Comparison of ENCODE assay signal across 11 cellular contexts in the genomic region with DNA sequence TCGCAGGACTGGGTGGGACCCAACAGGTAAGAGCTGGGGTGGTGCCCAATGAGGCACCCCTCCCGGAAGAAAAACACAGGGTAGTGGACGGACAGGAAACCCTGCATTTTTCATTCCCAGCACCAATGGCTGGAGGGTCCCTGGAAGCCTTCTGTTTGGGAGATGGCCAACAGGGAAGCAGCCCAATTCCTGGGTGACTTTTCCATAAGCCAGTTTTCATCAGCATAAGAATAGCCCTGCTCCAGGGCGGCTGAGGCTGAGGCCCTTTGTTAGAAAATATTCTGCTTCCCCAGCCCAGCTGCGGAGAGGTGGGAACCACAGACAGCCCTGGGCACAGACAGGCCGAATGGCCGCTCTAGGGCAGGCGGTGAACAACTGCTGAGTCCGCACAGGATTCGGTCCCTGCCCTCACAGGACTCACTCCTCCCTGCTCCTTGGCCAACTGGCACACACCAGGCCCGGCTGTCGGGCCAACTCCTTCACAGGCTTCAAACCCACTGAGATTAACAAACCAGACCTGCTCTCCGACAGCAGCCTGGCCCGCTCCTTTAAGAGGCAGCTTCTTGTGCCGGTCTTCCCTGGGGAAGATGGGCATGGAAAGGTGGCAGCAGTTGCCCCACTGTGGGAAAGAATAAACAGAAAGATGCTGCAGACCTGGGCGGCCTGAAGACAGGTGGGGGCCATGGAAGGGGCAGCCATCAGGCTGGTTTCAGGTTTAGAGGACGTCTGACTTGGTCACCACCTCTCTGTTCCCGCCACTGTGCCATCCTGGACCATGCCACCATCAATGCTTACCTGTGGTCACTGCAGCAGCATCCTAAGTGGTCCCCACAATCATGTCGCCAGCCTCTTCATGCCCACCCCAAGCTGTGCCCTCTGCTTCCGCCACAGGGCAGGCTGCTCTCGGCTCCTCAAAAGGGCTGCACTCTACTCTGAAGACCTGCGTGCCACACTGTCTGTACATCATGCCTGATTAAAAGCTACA. TPM values are rescaled to one million over a fixed set of nuclear protein-coding genes. Genes with fewer than 3 reads are reported as not detected.
A peak's percentile ranks its signal among the peaks of the same experiment; 100 is the strongest.
DNase-seq lines count a peak whose midpoint lies in the region; ATAC-seq and TF ChIP-seq lines count a peak whose summit lies in the region.
"Had no signal": no experiment of that assay in that cellular context is flagged by ENCODE, and none has a peak within 500 bp of the region (broad histone marks: within the 10 kb centered on the region; RNA-seq: fewer than 3 reads in every experiment).

No MANE protein-coding gene starts in this region.

- no peak for TF ChIP-seq CTCF in GM13977 (IDR thresholded peaks at IDR 0.05; ENCODE audit: extremely low read depth, insufficient read depth, missing control alignments)
- no peak for TF ChIP-seq CTCF in WTC11 (IDR thresholded peaks at IDR 0.05)
- TF ChIP-seq CTCF in parathyroid adenoma (IDR thresholded peaks at IDR 0.05), result no peak

- POLR2A ChIA-PET in WTC11 (lab: Charles Lee), result interaction anchor here (0.9 kb wide), 1 partner anchor 137 kb away, joined by 3 read pairs; no protein-coding TSS in a partner anchor

- peak overlapping the region; percentile 4 for H2AFZ ChIP-seq in parathyroid adenoma

- H3K4me3 ChIP-seq in iPS-15b (ENCODE audit: low read depth, low read length) (no peak overlapping the region), parathyroid adenoma (ENCODE audit: low read depth, low read length) (no peak overlapping the region)
- H3K4me3 ChIP-seq: gastroesophageal sphincter had no signal

- peak overlapping the region; percentile 80 for H3K27ac Mint-ChIP-seq in WTC11

- no peaks in the 10 kb centered on the region for H3K36me3 ChIP-seq in iPS-15b (ENCODE audit: control insufficient read depth, insufficient read depth, low read length)
- H3K36me3 ChIP-seq in parathyroid adenoma (ENCODE audit: control insufficient read depth, insufficient read depth, low read length), result no peaks in the 10 kb centered on the region

- H3K79me2 ChIP-seq in parathyroid adenoma, result peaks cover 5% of the 10 kb centered on the region

- peak; percentile 9 for DNase-seq in GM13977 (ENCODE audit: low spot score)
- DNase-seq in WTC11 (ENCODE audit: low spot score), result peak; percentile 59
- DNase-seq in NCI-H226, result no peak
- no peak for DNase-seq in epidermal melanocyte (ENCODE audit: insufficient read length, low spot score)
- DNase-seq in stimulated activated CD4-positive, alpha-beta T cell treated with anti-CD3 and anti-CD28 coated beads, Interleukin-2, amount 100 ng/mL, for 24 hours, result no peak
- no peak for DNase-seq in Kasumi-1 (lab: John Stamatoyannopoulos, UW)
- DNase-seq: dermis blood vessel endothelial cell had no signal

- H3K9me3 Mint-ChIP-seq in WTC11, result no peaks in the 10 kb centered on the region

- H3K27me3 ChIP-seq in iPS-15b (ENCODE audit: control insufficient read depth, insufficient read depth, low read length) (no peaks in the 10 kb centered on the region), parathyroid adenoma (ENCODE audit: control insufficient read depth, insufficient read depth, low read length) (no peaks in the 10 kb centered on the region)
- H3K27me3 ChIP-seq: gastroesophageal sphincter, neutrophil had no signal

- H3K4me1 Mint-ChIP-seq in WTC11, result peaks cover 18% of the 10 kb centered on the region

- H3K4me1 ChIP-seq in iPS-15b (ENCODE audit: control insufficient read depth, insufficient read depth, low read length) (peaks cover 8% of the 10 kb centered on the region), parathyroid adenoma (peaks cover 62% of the 10 kb centered on the region)
- H3K4me1 ChIP-seq: gastroesophageal sphincter had no signal

- in situ Hi-C loops in GM13977 (cut with MboI; ENCODE audit: low pct_unique_long_range_greater_than_20kb, low sequenced_read_pairs, unreplicated experiment), result no loop called here

- CTCF ChIA-PET in WTC11 (lab: Charles Lee), result interaction anchor here (0.6 to 22.8 kb wide), 10 partner anchors 10 to 112 kb away, joined by 3 to 456 read pairs (median 8); partner anchors contain the start of gene SMIM5

- H3K4me3 Mint-ChIP-seq in WTC11, result no peak overlapping the region

- H3K27me3 Mint-ChIP-seq in WTC11 (ENCODE audit: low read depth), result no peaks in the 10 kb centered on the region

- H3K9ac ChIP-seq in iPS-15b (ENCODE audit: low read depth, low read length), result peak overlapping the region; percentile 38
- no peak overlapping the region for H3K9ac ChIP-seq in parathyroid adenoma

- H3K9me3 ChIP-seq in iPS-15b (ENCODE audit: control insufficient read depth, insufficient read depth, low read length) (no peaks in the 10 kb centered on the region), parathyroid adenoma (ENCODE audit: control insufficient read depth, low read length) (no peaks in the 10 kb centered on the region)
- H3K9me3 ChIP-seq: gastroesophageal sphincter, neutrophil had no signal

- no peaks in the 10 kb centered on the region; the same call in 1 of the 2 replicates for H3K36me3 Mint-ChIP-seq in WTC11

- H3K27ac ChIP-seq in parathyroid adenoma, result peak overlapping the region; percentile 83
- H3K27ac ChIP-seq: gastroesophageal sphincter, neutrophil had no signal

- ATAC-seq in WTC11, result peak; percentile 86
- ATAC-seq: gastroesophageal sphincter had no signal

- no peak overlapping the region for H3K4me2 ChIP-seq in parathyroid adenoma (ENCODE audit: low read length)

TF ChIP-seq in WTC11, 78 proteins besides CTCF, POLR2A, EP300 and RAD21:
- TF ChIP-seq NFYB (CRISPR knock-in tag; conservative IDR thresholded peaks at IDR 0.05; ENCODE audit: low read depth), result no peak
- TF ChIP-seq ZBTB21 (CRISPR knock-in tag; IDR thresholded peaks at IDR 0.05; ENCODE audit: borderline replicate concordance), result no peak
- no peak for TF ChIP-seq ZNF138 (CRISPR knock-in tag; conservative IDR thresholded peaks at IDR 0.05)
- no peak for TF ChIP-seq ZNF416 (CRISPR knock-in tag; IDR thresholded peaks at IDR 0.05)
- TF ChIP-seq, protein P1, sequence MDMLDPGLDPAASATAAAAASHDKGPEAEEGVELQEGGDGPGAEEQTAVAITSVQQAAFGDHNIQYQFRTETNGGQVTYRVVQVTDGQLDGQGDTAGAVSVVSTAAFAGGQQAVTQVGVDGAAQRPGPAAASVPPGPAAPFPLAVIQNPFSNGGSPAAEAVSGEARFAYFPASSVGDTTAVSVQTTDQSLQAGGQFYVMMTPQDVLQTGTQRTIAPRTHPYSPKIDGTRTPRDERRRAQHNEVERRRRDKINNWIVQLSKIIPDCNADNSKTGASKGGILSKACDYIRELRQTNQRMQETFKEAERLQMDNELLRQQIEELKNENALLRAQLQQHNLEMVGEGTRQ (CRISPR knock-in tag; IDR thresholded peaks at IDR 0.05), result no peak
- no peak for TF ChIP-seq CREB1 (CRISPR knock-in tag; IDR thresholded peaks at IDR 0.05)
- no peak for TF ChIP-seq SMAD4 (CRISPR knock-in tag; IDR thresholded peaks at IDR 0.05)
- no peak for TF ChIP-seq IRF2 (CRISPR knock-in tag; IDR thresholded peaks at IDR 0.05; ENCODE audit: borderline replicate concordance, low read depth)
- TF ChIP-seq ETV6 (CRISPR knock-in tag; IDR thresholded peaks at IDR 0.05), result no peak
- TF ChIP-seq RORB (CRISPR knock-in tag; IDR thresholded peaks at IDR 0.05), result no peak
- TF ChIP-seq ZNF232 (CRISPR knock-in tag; IDR thresholded peaks at IDR 0.05), result no peak
- no peak for TF ChIP-seq GTF2I (CRISPR knock-in tag; conservative IDR thresholded peaks at IDR 0.05)
- TF ChIP-seq, protein P2, sequence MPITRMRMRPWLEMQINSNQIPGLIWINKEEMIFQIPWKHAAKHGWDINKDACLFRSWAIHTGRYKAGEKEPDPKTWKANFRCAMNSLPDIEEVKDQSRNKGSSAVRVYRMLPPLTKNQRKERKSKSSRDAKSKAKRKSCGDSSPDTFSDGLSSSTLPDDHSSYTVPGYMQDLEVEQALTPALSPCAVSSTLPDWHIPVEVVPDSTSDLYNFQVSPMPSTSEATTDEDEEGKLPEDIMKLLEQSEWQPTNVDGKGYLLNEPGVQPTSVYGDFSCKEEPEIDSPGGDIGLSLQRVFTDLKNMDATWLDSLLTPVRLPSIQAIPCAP (CRISPR knock-in tag; IDR thresholded peaks at IDR 0.05), result no peak
- TF ChIP-seq TP53 (CRISPR knock-in tag; IDR thresholded peaks at IDR 0.05), result no peak
- TF ChIP-seq ZSCAN18 (CRISPR knock-in tag; IDR thresholded peaks at IDR 0.05), result no peak
- TF ChIP-seq NFATC4 (CRISPR knock-in tag; IDR thresholded peaks at IDR 0.05), result no peak
- TF ChIP-seq, protein P3, sequence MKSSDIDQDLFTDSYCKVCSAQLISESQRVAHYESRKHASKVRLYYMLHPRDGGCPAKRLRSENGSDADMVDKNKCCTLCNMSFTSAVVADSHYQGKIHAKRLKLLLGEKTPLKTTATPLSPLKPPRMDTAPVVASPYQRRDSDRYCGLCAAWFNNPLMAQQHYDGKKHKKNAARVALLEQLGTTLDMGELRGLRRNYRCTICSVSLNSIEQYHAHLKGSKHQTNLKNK (CRISPR knock-in tag; IDR thresholded peaks at IDR 0.05), result no peak
- no peak for TF ChIP-seq FOXJ3 (CRISPR knock-in tag; IDR thresholded peaks at IDR 0.05; ENCODE audit: borderline replicate concordance)
- TF ChIP-seq ZNF671 (CRISPR knock-in tag; IDR thresholded peaks at IDR 0.05), result no peak
- TF ChIP-seq PREB (CRISPR knock-in tag; IDR thresholded peaks at IDR 0.05; ENCODE audit: borderline replicate concordance), result no peak

RNA-seq across cellular contexts. Expression of gene SMIM5, which starts 10.1 kb away (rescaled TPM):
- total RNA-seq in WTC11 (2021), result 0.05 TPM in 1 of 3 replicates, not detected in the others
- total RNA-seq: dermis blood vessel endothelial cell had no signal

RNA-seq across cellular contexts. Expression of gene RECQL5, which starts 23.6 kb away (rescaled TPM):
- 48.9 to 53.1 TPM (median 51.0 TPM) in 3 replicates for total RNA-seq in WTC11 (2021)

RNA-seq across cellular contexts. Expression of gene SAP30BP, which starts 23.8 kb away (rescaled TPM):
- 67.5 to 86.8 TPM (median 72.0 TPM) in 3 replicates for total RNA-seq in WTC11 (2021)

RNA-seq across cellular contexts. Expression of gene MYO15B, which starts 55.7 kb away (rescaled TPM):
- 35.6 to 51.1 TPM (median 51.0 TPM) in 3 replicates for total RNA-seq in WTC11 (2021)

Comparison
In these comparisons a context has a peak if more than half of its experiments do, and no peak if none do; other contexts are left out.
1. DNase-seq: peak in GM13977 (single experiment) and WTC11 (single experiment); none in NCI-H226 (single experiment), epidermal melanocyte (single experiment), stimulated activated CD4-positive, alpha-beta T cell treated with anti-CD3 and anti-CD28 coated beads, Interleukin-2, amount 100 ng/mL, for 24 hours (0 of 2) and Kasumi-1 (0 of 2).